ENCODE assay signal across 14 cellular contexts in genomic region chr3:50318163-50318562, GRCh38. TPM values are rescaled to one million over a fixed set of nuclear protein-coding genes. Genes with fewer than 3 reads are reported as not detected.
DNase-seq lines count a peak whose midpoint lies in the region; ATAC-seq and TF ChIP-seq lines count a peak whose summit lies in the region.
"Had no signal": no experiment of that assay in that cellular context is flagged by ENCODE, and none has a peak within 500 bp of the region (broad histone marks: within the 10 kb centered on the region; RNA-seq: fewer than 3 reads in every experiment).

No MANE protein-coding gene starts in this region.

- no peak for ATAC-seq in CD4-positive, alpha-beta T cell (ENCODE audit: poor library complexity)
- no peak for ATAC-seq in psoas muscle
- no peak for ATAC-seq in GM21447 (IDR thresholded peaks at IDR 0.05; ENCODE audit: unreplicated experiment)
- no peak for ATAC-seq in HG03460 (IDR thresholded peaks at IDR 0.05; ENCODE audit: unreplicated experiment)
- no peak for ATAC-seq in SK-N-SH treated with all-trans-retinoic acid at 6 μM for 48 hours
- ATAC-seq: sciatic nerve had no signal

- no peak for TF ChIP-seq POLR2A in uterus (IDR thresholded peaks at IDR 0.05)

- no peak for TF ChIP-seq CTCF in CD4-positive, alpha-beta T cell (IDR thresholded peaks at IDR 0.05)
- TF ChIP-seq CTCF in psoas muscle (IDR thresholded peaks at IDR 0.05) (no peak), uterus (IDR thresholded peaks at IDR 0.05) (no peak)

- POLR2A ChIA-PET in CD4-positive, alpha-beta T cell (lab: Charles Lee) = interaction anchor here (1.0 to 2.8 kb wide), 4 partner anchors 19 to 32 kb away, joined by 3 to 16 read pairs (median 6); partner anchors contain the start of genes CYB561D2, HYAL3, IFRD2 and NAA80

- H3K27ac Mint-ChIP-seq in CD4-positive, alpha-beta T cell = peak overlapping the region; percentile 24
- H3K27ac Mint-ChIP-seq in activated T-helper 2 cell treated with anti-CD3 and anti-CD28 coated beads, Interferon-gamma antibody, Interleukin-2, Interleukin-4, amounts not matched to agents 10 μg/mL and 5 μg/mL and 100 μg/mL, durations not matched to agents 14 hours and 24 hours and 36 hours = no peak overlapping the region
- H3K27ac Mint-ChIP-seq in immature natural killer cell = peak overlapping the region in 3 of 6 donors; percentile 74 to 79 (median 76)

- no peaks in the 10 kb centered on the region for H3K27me3 Mint-ChIP-seq in CD4-positive, alpha-beta T cell
- H3K27me3 Mint-ChIP-seq in activated T-helper 2 cell treated with anti-CD3 and anti-CD28 coated beads, Interferon-gamma antibody, Interleukin-2, Interleukin-4, amounts not matched to agents 10 μg/mL and 5 μg/mL and 100 μg/mL, durations not matched to agents 14 hours and 24 hours and 36 hours (ENCODE audit: low read depth) = no peaks in the 10 kb centered on the region
- peaks cover 0 to 4% (median 4%) of the 10 kb centered on the region in 3 donors for H3K27me3 Mint-ChIP-seq in immature natural killer cell (ENCODE audit: low read depth in 3 of 3)

- DNase-seq in CD4-positive, alpha-beta T cell = no peak
- no peak for DNase-seq in activated T-helper 2 cell treated with anti-CD3 and anti-CD28 coated beads, Interferon-gamma antibody, Interleukin-2, Interleukin-4, amounts not matched to agents 10 μg/mL and 5 μg/mL and 100 μg/mL, durations not matched to agents 14 hours and 24 hours and 36 hours (ENCODE audit: low spot score)
- DNase-seq in immature natural killer cell (no peak), psoas muscle (no peak), uterus (no peak)
- DNase-seq: activated gamma-delta T cell treated with Interleukin-2 at 50 U/mL for 16 hours; KBM-7; stimulated activated naive CD4-positive, alpha-beta T cell; SW 1271 had no signal

- intact Hi-C loops in CD4-positive, alpha-beta T cell (cut with DNase I, micrococcal nuclease) = no loop called here
- intact Hi-C loops in activated T-helper 2 cell treated with anti-CD3 and anti-CD28 coated beads, Interferon-gamma antibody, Interleukin-2, Interleukin-4, amounts not matched to agents 10 μg/mL and 5 μg/mL and 100 μg/mL, durations not matched to agents 14 hours and 24 hours and 36 hours (cut with micrococcal nuclease) = no loop called here
- intact Hi-C loops in psoas muscle (cut with DNase I) = no loop called here
- intact Hi-C loops in uterus (cut with DNase I; ENCODE audit: low total_unique reads) = no loop called here

- H3K4me1 ChIP-seq in psoas muscle (peaks cover 55% of the 10 kb centered on the region), uterus (peaks cover 0 to 32% of the 10 kb centered on the region in 2 donors)

- no peak overlapping the region for H3K27ac ChIP-seq in CD4-positive, alpha-beta T cell (ENCODE audit: low read depth, low read length)
- H3K27ac ChIP-seq in psoas muscle = no peak overlapping the region
- H3K27ac ChIP-seq in uterus = peak overlapping the region in 1 of 2 donors; percentile 43

- no peaks in the 10 kb centered on the region for H3K9me3 Mint-ChIP-seq in CD4-positive, alpha-beta T cell
- no peaks in the 10 kb centered on the region for H3K9me3 Mint-ChIP-seq in activated T-helper 2 cell treated with anti-CD3 and anti-CD28 coated beads, Interferon-gamma antibody, Interleukin-2, Interleukin-4, amounts not matched to agents 10 μg/mL and 5 μg/mL and 100 μg/mL, durations not matched to agents 14 hours and 24 hours and 36 hours
- no peaks in the 10 kb centered on the region for H3K9me3 Mint-ChIP-seq in immature natural killer cell

- no peaks in the 10 kb centered on the region for H3K36me3 Mint-ChIP-seq in CD4-positive, alpha-beta T cell (ENCODE audit: low read depth)
- H3K36me3 Mint-ChIP-seq in activated T-helper 2 cell treated with anti-CD3 and anti-CD28 coated beads, Interferon-gamma antibody, Interleukin-2, Interleukin-4, amounts not matched to agents 10 μg/mL and 5 μg/mL and 100 μg/mL, durations not matched to agents 14 hours and 24 hours and 36 hours (ENCODE audit: low read depth) = peaks cover 19% of the 10 kb centered on the region
- H3K36me3 Mint-ChIP-seq in immature natural killer cell = peaks cover 0 to 6% (median 4%) of the 10 kb centered on the region in 3 donors

- H3K4me3 Mint-ChIP-seq in CD4-positive, alpha-beta T cell = peak overlapping the region; percentile 74
- peak overlapping the region; percentile 37 for H3K4me3 Mint-ChIP-seq in activated T-helper 2 cell treated with anti-CD3 and anti-CD28 coated beads, Interferon-gamma antibody, Interleukin-2, Interleukin-4, amounts not matched to agents 10 μg/mL and 5 μg/mL and 100 μg/mL, durations not matched to agents 14 hours and 24 hours and 36 hours (ENCODE audit: low read depth)
- peak overlapping the region in 4 of 5 donors; percentile 59 to 96 (median 72) for H3K4me3 Mint-ChIP-seq in immature natural killer cell

- H3K4me3 ChIP-seq in psoas muscle (peak overlapping the region; percentile 90), uterus (no peak overlapping the region)
- H3K4me3 ChIP-seq: HAP-1 had no signal

- 82 to 84% (median 83%) methylated on average over 11 of the region's 11 CpGs for WGBS in psoas muscle, 3 donors

- H3K9me3 ChIP-seq in CD4-positive, alpha-beta T cell (ENCODE audit: control insufficient read depth, low read length) = no peaks in the 10 kb centered on the region
- H3K9me3 ChIP-seq in psoas muscle (no peaks in the 10 kb centered on the region), uterus (no peaks in the 10 kb centered on the region)
- H3K9me3 ChIP-seq: HAP-1 had no signal

- CTCF ChIA-PET in CD4-positive, alpha-beta T cell (lab: Charles Lee) = no interaction called here

- H3K4me1 Mint-ChIP-seq in CD4-positive, alpha-beta T cell (ENCODE audit: low read depth) = peaks cover 40% of the 10 kb centered on the region
- H3K4me1 Mint-ChIP-seq in activated T-helper 2 cell treated with anti-CD3 and anti-CD28 coated beads, Interferon-gamma antibody, Interleukin-2, Interleukin-4, amounts not matched to agents 10 μg/mL and 5 μg/mL and 100 μg/mL, durations not matched to agents 14 hours and 24 hours and 36 hours (ENCODE audit: low read depth) = peaks cover 13% of the 10 kb centered on the region
- H3K4me1 Mint-ChIP-seq in immature natural killer cell = peaks cover 48 to 49% of the 10 kb centered on the region in 2 donors

- H3K27me3 ChIP-seq in CD4-positive, alpha-beta T cell (ENCODE audit: control insufficient read depth, insufficient read depth, low read length) = no peaks in the 10 kb centered on the region
- no peaks in the 10 kb centered on the region for H3K27me3 ChIP-seq in psoas muscle (ENCODE audit: insufficient read depth in 3 of 3, low read length in 2 of 3)
- no peaks in the 10 kb centered on the region for H3K27me3 ChIP-seq in uterus

- H3K36me3 ChIP-seq in psoas muscle (ENCODE audit: insufficient read depth in 1 of 2, low read depth in 1 of 2) (peaks cover 0 to 42% of the 10 kb centered on the region in 2 donors), uterus (no peaks in the 10 kb centered on the region)

TF ChIP-seq in SK-N-SH treated with all-trans-retinoic acid at 6 μM for 48 hours, 23 proteins besides CTCF, POLR2A, EP300 and RAD21 (continues in another document):
- TF ChIP-seq SNAI2 (CRISPR knock-in tag; IDR thresholded peaks at IDR 0.05) (no peak), ZFP30 (CRISPR knock-in tag; IDR thresholded peaks at IDR 0.05) (no peak), PPARA (CRISPR knock-in tag; IDR thresholded peaks at IDR 0.05; ENCODE audit: borderline replicate concordance) (no peak)

RNA-seq across cellular contexts. Expression of gene HYAL2, which starts 4.4 kb away (rescaled TPM):
- total RNA-seq in CD4-positive, alpha-beta T cell = 1 to 10 TPM; 1.1 to 1.2 TPM
- 14.9 and 15.2 TPM in 2 replicates for total RNA-seq in activated T-helper 2 cell treated with anti-CD3 and anti-CD28 coated beads, Interferon-gamma antibody, Interleukin-2, Interleukin-4, amounts not matched to agents 10 μg/mL and 5 μg/mL and 100 μg/mL, durations not matched to agents 14 hours and 24 hours and 36 hours
- polyA plus RNA-seq in immature natural killer cell (10 to 100 TPM in 2 of 3 donors, 1 to 10 TPM in 1; 4.9 to 15.0 (median 10.8) TPM), psoas muscle (10 to 100 TPM; 25.3 to 61.7 (median 41.8) TPM)
- total RNA-seq in psoas muscle (10 to 100 TPM; 20.6 to 42.8 (median 25.6) TPM), uterus (100 to 1,000 TPM; 112 to 289 (median 166) TPM)

RNA-seq across cellular contexts. Expression of gene TUSC2, which starts 9.9 kb away (rescaled TPM):
- 10 to 100 TPM; 23.1 to 24.7 TPM for total RNA-seq in CD4-positive, alpha-beta T cell
- total RNA-seq in activated T-helper 2 cell treated with anti-CD3 and anti-CD28 coated beads, Interferon-gamma antibody, Interleukin-2, Interleukin-4, amounts not matched to agents 10 μg/mL and 5 μg/mL and 100 μg/mL, durations not matched to agents 14 hours and 24 hours and 36 hours = 23.7 and 23.9 TPM in 2 replicates
- polyA plus RNA-seq in immature natural killer cell = 10 to 100 TPM; 42.9 to 70.4 (median 68.4) TPM
- 10 to 100 TPM; 31.5 to 43.6 (median 33.7) TPM for total RNA-seq in psoas muscle
- 100 to 1,000 TPM in 1 of 3 donors, 10 to 100 TPM in 2; 38.0 to 100 (median 84.9) TPM for polyA plus RNA-seq in psoas muscle
- total RNA-seq in uterus = 10 to 100 TPM in 3 of 4 donors, 1 to 10 TPM in 1; 9.0 to 25.1 (median 21.3) TPM

RNA-seq across cellular contexts. Expression of gene HYAL1, which starts 14.8 kb away (rescaled TPM):
- total RNA-seq in CD4-positive, alpha-beta T cell = under 1 TPM in 1 of 2 experiments, not detected in 1; 0.38 TPM
- 0.23 and 0.59 TPM in 2 replicates for total RNA-seq in activated T-helper 2 cell treated with anti-CD3 and anti-CD28 coated beads, Interferon-gamma antibody, Interleukin-2, Interleukin-4, amounts not matched to agents 10 μg/mL and 5 μg/mL and 100 μg/mL, durations not matched to agents 14 hours and 24 hours and 36 hours
- polyA plus RNA-seq in immature natural killer cell (under 1 TPM in 2 of 3 donors, not detected in 1; 0.18 to 0.57 TPM), psoas muscle (10 to 100 TPM in 2 of 3 donors, 1 to 10 TPM in 1; 9.5 to 15.1 (median 13.8) TPM)
- total RNA-seq in psoas muscle (10 to 100 TPM in 3 of 4 donors, 1 to 10 TPM in 1; 8.5 to 20.8 (median 13.7) TPM), uterus (10 to 100 TPM in 3 of 4 donors, 1 to 10 TPM in 1; 2.1 to 30.5 (median 22.1) TPM)

RNA-seq across cellular contexts. Expression of gene HYAL3, which starts 19.0 kb away (rescaled TPM):
- total RNA-seq in CD4-positive, alpha-beta T cell = 1 to 10 TPM; 3.0 to 3.2 TPM
- total RNA-seq in activated T-helper 2 cell treated with anti-CD3 and anti-CD28 coated beads, Interferon-gamma antibody, Interleukin-2, Interleukin-4, amounts not matched to agents 10 μg/mL and 5 μg/mL and 100 μg/mL, durations not matched to agents 14 hours and 24 hours and 36 hours = 10.8 TPM in 2 replicates
- polyA plus RNA-seq in immature natural killer cell (1 to 10 TPM; 1.5 to 2.4 (median 2.2) TPM), psoas muscle (1 to 10 TPM in 2 of 3 donors, under 1 TPM in 1; 0.23 to 3.4 (median 1.2) TPM)
- total RNA-seq in psoas muscle (1 to 10 TPM in 1 of 4 donors, under 1 TPM in 3; 0.28 to 2.1 (median 0.65) TPM), uterus (1 to 10 TPM in 3 of 4 donors, not detected in 1; 1.9 to 3.9 (median 3.3) TPM)

RNA-seq across cellular contexts. Expression of gene NAA80, which starts 19.0 kb away (rescaled TPM):
- 10 to 100 TPM; 47.0 to 48.8 TPM for total RNA-seq in CD4-positive, alpha-beta T cell
- total RNA-seq in activated T-helper 2 cell treated with anti-CD3 and anti-CD28 coated beads, Interferon-gamma antibody, Interleukin-2, Interleukin-4, amounts not matched to agents 10 μg/mL and 5 μg/mL and 100 μg/mL, durations not matched to agents 14 hours and 24 hours and 36 hours = 24.9 and 25.0 TPM in 2 replicates
- polyA plus RNA-seq in immature natural killer cell (10 to 100 TPM in 2 of 3 donors, 1 to 10 TPM in 1; 4.7 to 13.4 (median 10.5) TPM), psoas muscle (10 to 100 TPM in 1 of 3 donors, 1 to 10 TPM in 2; 6.8 to 12.8 (median 10.0) TPM)
- total RNA-seq in psoas muscle (1 to 10 TPM; 7.9 to 9.7 (median 8.3) TPM), uterus (10 to 100 TPM in 3 of 4 donors, 1 to 10 TPM in 1; 4.7 to 33.5 (median 24.0) TPM)
